Comparison of ENCODE assay signal across 17 cellular contexts in the genomic region with DNA sequence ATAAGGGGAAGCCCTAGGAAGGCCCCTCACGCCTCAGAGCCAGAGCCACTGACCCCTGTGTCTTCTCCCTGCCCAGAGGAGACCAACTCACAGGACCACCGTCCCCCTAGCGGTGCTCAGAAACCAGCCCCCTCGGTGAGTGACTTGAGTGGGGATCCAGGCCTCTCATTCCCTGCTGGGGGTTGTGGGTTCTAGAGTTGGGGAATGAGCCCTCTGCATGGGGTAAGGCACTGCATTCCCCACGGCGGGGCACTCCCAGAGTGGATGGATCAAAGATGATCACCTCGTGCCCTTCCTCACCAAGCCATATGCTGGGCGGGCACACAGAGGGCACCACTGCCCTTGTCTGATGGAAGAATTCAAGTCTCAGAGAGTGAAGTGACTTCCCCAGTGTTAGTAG. TPM values are rescaled to one million over a fixed set of nuclear protein-coding genes. Genes with fewer than 3 reads are reported as not detected.
DNase-seq lines count a peak whose midpoint lies in the region; ATAC-seq and TF ChIP-seq lines count a peak whose summit lies in the region.
"Had no signal": no experiment of that assay in that cellular context is flagged by ENCODE, and none has a peak within 500 bp of the region (broad histone marks: within the 10 kb centered on the region; RNA-seq: fewer than 3 reads in every experiment).

No MANE protein-coding gene starts in this region.

- H4K8ac ChIP-seq in IMR-90 (ENCODE audit: low read depth in 2 of 2, low read length in 2 of 2), result no peak overlapping the region

- TF ChIP-seq POLR2A in IMR-90 (IDR thresholded peaks at IDR 0.05; ENCODE audit: low read depth, low read length), result no peak

- H3K4me2 ChIP-seq in IMR-90 (ENCODE audit: low read depth, low read length), result no peak overlapping the region

- no TSS peak for BruUV-seq in Calu3 (replicated peaks; lab: Mats Ljungman, UMichigan)
- no TSS peak for BruUV-seq in IMR-90 (replicated peaks; lab: Mats Ljungman, UMichigan)

- H3K4me1 ChIP-seq in IMR-90 (ENCODE audit: control insufficient read depth, insufficient read depth, low read length) (no peaks in the 10 kb centered on the region), endodermal cell (ENCODE audit: control insufficient read depth, insufficient read depth, low read length) (no peaks in the 10 kb centered on the region), ascending aorta (no peaks in the 10 kb centered on the region)

- no peaks in the 10 kb centered on the region for H3K27me3 ChIP-seq in IMR-90 (ENCODE audit: control insufficient read depth, insufficient read depth, low read length)
- no peaks in the 10 kb centered on the region for H3K27me3 ChIP-seq in endodermal cell (ENCODE audit: control insufficient read depth, insufficient read depth, low read length, poor library complexity, severe bottlenecking)
- H3K27me3 ChIP-seq in ascending aorta, result no peaks in the 10 kb centered on the region

- H3K9me3 ChIP-seq in IMR-90 (ENCODE audit: control insufficient read depth, insufficient read depth, low read length), result no peaks in the 10 kb centered on the region
- H3K9me3 ChIP-seq in T-helper 17 cell (ENCODE audit: control insufficient read depth, low read length, poor library complexity, severe bottlenecking), result no peaks in the 10 kb centered on the region
- no peaks in the 10 kb centered on the region for H3K9me3 ChIP-seq in endodermal cell (ENCODE audit: control insufficient read depth, low read length)
- no peaks in the 10 kb centered on the region for H3K9me3 ChIP-seq in ascending aorta

- DNase-seq in Calu3 (no peak), IMR-90 (no peak), T-helper 17 cell (no peak), endodermal cell (no peak), DMS53 (lab: John Stamatoyannopoulos, UW) (no peak), ascending aorta (ENCODE audit: low spot score in 2 of 2) (no peak), T-helper 9 cell (no peak), iPS-NIHi11 (ENCODE audit: low spot score) (no peak)
- DNase-seq: C1 segment of cervical spinal cord; CD4-positive, alpha-beta memory T cell; COR-L47; DMS 273 treated with DMSO at 0.1 percent for 48 hours; DMS79 treated with DMSO at 0.1 percent for 48 hours; GF-D8; GOT3; H7; HCEC 1CT had no signal

- CTCF ChIA-PET in Calu3 (lab: Charles Lee), result no interaction called here
- CTCF ChIA-PET in IMR-90 (lab: Yijun Ruan, JAX), result no interaction called here

- peaks cover 9 to 54% of the 10 kb centered on the region in 2 experiments; a peak in 3 of 4 replicates for H3K79me1 ChIP-seq in IMR-90 (ENCODE audit: low read depth in 1 of 2, low read length in 2 of 2)

- no peak overlapping the region for H4K5ac ChIP-seq in IMR-90 (ENCODE audit: low read depth, low read length)

- no peaks in the 10 kb centered on the region for H3K27me3 Mint-ChIP-seq in Calu3 (ENCODE audit: unreplicated experiment)
- no peaks in the 10 kb centered on the region for H3K27me3 Mint-ChIP-seq in T-helper 17 cell
- no peaks in the 10 kb centered on the region for H3K27me3 Mint-ChIP-seq in endodermal cell (ENCODE audit: insufficient read depth)
- H3K27me3 Mint-ChIP-seq: CD4-positive, alpha-beta memory T cell had no signal

- H2BK120ac ChIP-seq in IMR-90 (ENCODE audit: low read depth, low read length), result no peak overlapping the region

- H3K4me3 ChIP-seq in IMR-90 (ENCODE audit: insufficient read depth, low read depth, low read length) (no peak overlapping the region), endodermal cell (ENCODE audit: low read length) (no peak overlapping the region), ascending aorta (no peak overlapping the region)

- H2AFZ ChIP-seq in IMR-90 (replicated peaks; ENCODE audit: low read length, poor library complexity), result no peak overlapping the region

- H3K23ac ChIP-seq in IMR-90 (ENCODE audit: low read depth, low read length), result no peak overlapping the region

- no peak overlapping the region for H2BK20ac ChIP-seq in IMR-90 (ENCODE audit: low read depth, low read length)

- H3K56ac ChIP-seq in IMR-90 (ENCODE audit: extremely low read depth, insufficient read depth, low read length), result no peak overlapping the region

- H2AK9ac ChIP-seq in IMR-90 (replicated peaks; ENCODE audit: low read depth, low read length, poor library complexity), result peak overlapping the region; percentile 28

- no peak overlapping the region for H3K27ac Mint-ChIP-seq in Calu3 (ENCODE audit: unreplicated experiment)
- peak overlapping the region; percentile 8 for H3K27ac Mint-ChIP-seq in T-helper 17 cell
- no peak overlapping the region for H3K27ac Mint-ChIP-seq in endodermal cell

- no peak overlapping the region for H2BK5ac ChIP-seq in IMR-90 (ENCODE audit: low read depth, low read length, poor library complexity, severe bottlenecking)

- POLR2A ChIA-PET in IMR-90 (lab: Charles Lee; ENCODE audit: unreplicated experiment), result no interaction called here

- dilution Hi-C loops in IMR-90 (cut with HindIII; ENCODE audit: low sequenced_read_pairs, unreplicated experiment), result no loop called here

- ATAC-seq in IMR-90 (ENCODE audit: low read depth), result no peak
- no peak for ATAC-seq in T-helper 17 cell

- no peak overlapping the region for H3K9ac ChIP-seq in IMR-90 (ENCODE audit: low read depth, low read length)
- no peak overlapping the region for H3K9ac ChIP-seq in endodermal cell (ENCODE audit: extremely low read depth, low read length, poor library complexity, severe bottlenecking)

- no peaks in the 10 kb centered on the region; the same call in 1 of the 2 replicates for H3K9me1 ChIP-seq in IMR-90 (ENCODE audit: insufficient read depth, low read length)

- in situ Hi-C loops in IMR-90 (cut with MboI; ENCODE audit: low sequenced_read_pairs), result no loop called here

- H3K9me3 Mint-ChIP-seq in Calu3 (ENCODE audit: low read depth, unreplicated experiment) (no peaks in the 10 kb centered on the region), endodermal cell (no peaks in the 10 kb centered on the region)
- H3K9me3 Mint-ChIP-seq: CD4-positive, alpha-beta memory T cell had no signal

- H3K18ac ChIP-seq in IMR-90 (ENCODE audit: low read depth, low read length), result no peak overlapping the region

- WGBS in IMR-90 (ENCODE audit: extremely low coverage in 2 of 2, insufficient read length in 1 of 2), 2 experiments, result no CpG with 5 or more reads among the region's 8 CpGs
- 73 to 95% methylated on average over 4 to 8 of the region's 8 CpGs for WGBS in endodermal cell (ENCODE audit: insufficient coverage in 1 of 2, insufficient read length in 1 of 2), 2 experiments

- no peak overlapping the region for H3K14ac ChIP-seq in IMR-90 (replicated peaks; ENCODE audit: low read depth, low read length)

- H3K4me3 Mint-ChIP-seq in Calu3 (ENCODE audit: low read depth, unreplicated experiment) (peak overlapping the region; percentile 18), T-helper 17 cell (no peak overlapping the region), endodermal cell (no peak overlapping the region)
- H3K4me3 Mint-ChIP-seq: CD4-positive, alpha-beta memory T cell had no signal

- 0 out of 2 replicates have a peak, but pooled peaks cover 4% of the 10 kb centered on the region for H4K20me1 ChIP-seq in IMR-90 (ENCODE audit: insufficient read depth, low read length)

- no peak overlapping the region for H2BK15ac ChIP-seq in IMR-90 (ENCODE audit: low read depth, low read length)

- H3K27ac ChIP-seq in IMR-90 (ENCODE audit: insufficient read depth, low read length) (no peak overlapping the region), endodermal cell (ENCODE audit: low read depth, low read length) (no peak overlapping the region), ascending aorta (no peak overlapping the region)

- intact Hi-C loops in Calu3 (cut with micrococcal nuclease; ENCODE audit: unreplicated experiment), result no loop called here
- intact Hi-C loops in IMR-90 (cut with micrococcal nuclease), result no loop called here
- intact Hi-C loops in ascending aorta (cut with DNase I), result no loop called here

- no peak for TF ChIP-seq RAD21 in IMR-90 (IDR thresholded peaks at IDR 0.05; ENCODE audit: low read length)

- peaks cover 9% of the 10 kb centered on the region for H3K4me1 Mint-ChIP-seq in Calu3 (ENCODE audit: low read depth, unreplicated experiment)
- no peaks in the 10 kb centered on the region for H3K4me1 Mint-ChIP-seq in T-helper 17 cell
- no peaks in the 10 kb centered on the region for H3K4me1 Mint-ChIP-seq in endodermal cell
- H3K4me1 Mint-ChIP-seq: CD4-positive, alpha-beta memory T cell had no signal

- no peak overlapping the region for H4K91ac ChIP-seq in IMR-90 (ENCODE audit: insufficient read depth, low read depth, low read length)

- H3K36me3 Mint-ChIP-seq in Calu3 (ENCODE audit: insufficient read depth, unreplicated experiment), result peaks cover 25% of the 10 kb centered on the region
- no peaks in the 10 kb centered on the region for H3K36me3 Mint-ChIP-seq in T-helper 17 cell (ENCODE audit: low read depth)
- H3K36me3 Mint-ChIP-seq in endodermal cell (ENCODE audit: low read depth), result peaks cover 16% of the 10 kb centered on the region

- TF ChIP-seq CTCF in Calu3 (IDR thresholded peaks at IDR 0.05; ENCODE audit: unreplicated experiment) (no peak), IMR-90 (conservative IDR thresholded peaks at IDR 0.05; ENCODE audit: low read depth, low read length) (no peak), endodermal cell (conservative IDR thresholded peaks at IDR 0.05) (peak; percentile 15), ascending aorta (IDR thresholded peaks at IDR 0.05) (no peak)

- no peak overlapping the region for H3K4ac ChIP-seq in IMR-90 (ENCODE audit: low read depth, low read length)

- no peak overlapping the region for H2AK5ac ChIP-seq in IMR-90 (ENCODE audit: low read depth, low read length)

- peaks cover 71% of the 10 kb centered on the region for H3K36me3 ChIP-seq in IMR-90 (ENCODE audit: control insufficient read depth, insufficient read depth, low read length)
- peaks cover 29% of the 10 kb centered on the region for H3K36me3 ChIP-seq in endodermal cell (ENCODE audit: control insufficient read depth, insufficient read depth, low read length)
- peaks cover 55 to 73% of the 10 kb centered on the region in 2 donors for H3K36me3 ChIP-seq in ascending aorta

RNA-seq across cellular contexts. Expression of gene ZC3H7B, which starts 39.7 kb away (rescaled TPM):
- total RNA-seq in Calu3 (2022), result 53.3 and 53.5 TPM in 2 replicates
- total RNA-seq in IMR-90 (2012; rRNA removed), result 35.6 and 37.6 TPM in 2 replicates
- 72.3 and 81.6 TPM in 2 replicates for polyA plus RNA-seq in IMR-90 (2012; rRNA removed)
- polyA plus RNA-seq in IMR-90 (2012; cell fraction: cytosol; rRNA removed), result 45.0 and 67.7 TPM in 2 replicates
- polyA plus RNA-seq in IMR-90 (2012; cell fraction: nucleus; rRNA removed; ENCODE audit: low replicate concordance), result 104 and 165 TPM in 2 replicates
- total RNA-seq in T-helper 17 cell, result 10 to 100 TPM; 33.5 to 35.9 TPM
- total RNA-seq in endodermal cell, result 10 to 100 TPM; 70.9 to 74.2 TPM
- polyA plus RNA-seq in endodermal cell (2013, experiment 1 of 2), result 40.4 TPM
- polyA plus RNA-seq in endodermal cell (2013, experiment 2 of 2), result 39.2 TPM
- 54.9 TPM for total RNA-seq in ascending aorta

RNA-seq across cellular contexts. Expression of gene TEF, which starts 40.7 kb away (rescaled TPM):
- total RNA-seq in Calu3 (2022), result 4.6 and 6.3 TPM in 2 replicates
- total RNA-seq in IMR-90 (2012; rRNA removed), result 5.6 and 6.1 TPM in 2 replicates
- polyA plus RNA-seq in IMR-90 (2012; rRNA removed), result 11.6 and 14.4 TPM in 2 replicates
- 4.4 and 5.7 TPM in 2 replicates for polyA plus RNA-seq in IMR-90 (2012; cell fraction: cytosol; rRNA removed)
- polyA plus RNA-seq in IMR-90 (2012; cell fraction: nucleus; rRNA removed; ENCODE audit: low replicate concordance), result 4.7 and 8.8 TPM in 2 replicates
- total RNA-seq in T-helper 17 cell, result 1 to 10 TPM; 4.8 to 7.4 TPM
- total RNA-seq in endodermal cell, result 1 to 10 TPM; 4.7 to 7.9 TPM
- polyA plus RNA-seq in endodermal cell (2013, experiment 1 of 2), result 10.7 TPM
- polyA plus RNA-seq in endodermal cell (2013, experiment 2 of 2), result 10.4 TPM
- 20.2 TPM for total RNA-seq in ascending aorta

RNA-seq across cellular contexts. Expression of gene RANGAP1, which starts 55.0 kb away (rescaled TPM):
- total RNA-seq in Calu3 (2022) (189 and 194 TPM in 2 replicates), IMR-90 (2012; rRNA removed) (71.2 and 74.4 TPM in 2 replicates), T-helper 17 cell (100 to 1,000 TPM; 114 to 142 TPM), endodermal cell (100 to 1,000 TPM in 1 of 2 donors, 10 to 100 TPM in 1; 95.2 to 122 TPM), ascending aorta (49.8 TPM)
- 148 and 165 TPM in 2 replicates for polyA plus RNA-seq in IMR-90 (2012; rRNA removed)
- polyA plus RNA-seq in IMR-90 (2012; cell fraction: cytosol; rRNA removed), result 129 and 158 TPM in 2 replicates
- 168 and 358 TPM in 2 replicates for polyA plus RNA-seq in IMR-90 (2012; cell fraction: nucleus; rRNA removed; ENCODE audit: low replicate concordance)
- polyA plus RNA-seq in endodermal cell (2013, experiment 1 of 2), result 76.3 TPM
- 73.8 TPM for polyA plus RNA-seq in endodermal cell (2013, experiment 2 of 2)
